10 cellular contexts compared by ENCODE assay signal in genomic region chr20:6582449-6582848, GRCh38.
"Had no signal": no experiment of that assay in that cellular context is flagged by ENCODE, and none has a peak within 500 bp of the region (broad histone marks: within the 10 kb centered on the region; RNA-seq: fewer than 3 reads in every experiment).

No MANE protein-coding gene starts in this region.

- H3K36me3 ChIP-seq: SJSA1 had no signal

- H3K27ac Mint-ChIP-seq: activated CD8-positive, alpha-beta T cell treated with anti-CD3 and anti-CD28 coated beads for 36 hours; activated naive CD4-positive, alpha-beta T cell treated with anti-CD3 and anti-CD28 coated beads, Interleukin-2, amount 10 ng/mL, durations not matched to agents 7 days and 5 days; activated naive CD8-positive, alpha-beta T cell treated with anti-CD3 and anti-CD28 coated beads for 36 hours; activated T-cell treated with anti-CD3 and anti-CD28 coated beads, Interleukin-2, amount 50 U/mL, for 72 hours; activated T-helper 2 cell treated with anti-CD3 and anti-CD28 coated beads, Interferon-gamma antibody, Interleukin-2, Interleukin-4, amounts not matched to agents 10 μg/mL and 5 μg/mL and 100 μg/mL, durations not matched to agents 14 hours and 24 hours and 36 hours had no signal

- H3K9me3 ChIP-seq: SJSA1 had no signal

- H3K9me3 Mint-ChIP-seq: activated T-helper 2 cell treated with anti-CD3 and anti-CD28 coated beads, Interferon-gamma antibody, Interleukin-2, Interleukin-4, amounts not matched to agents 10 μg/mL and 5 μg/mL and 100 μg/mL, durations not matched to agents 14 hours and 24 hours and 36 hours had no signal

- H3K4me3 ChIP-seq: SJSA1 had no signal

- DNase-seq: activated CD4-positive, alpha-beta T cell treated with anti-CD3 and anti-CD28 coated beads for 4 hours; activated CD8-positive, alpha-beta memory T cell treated with anti-CD3 and anti-CD28 coated beads, Interleukin-2, amount 50 U/mL, for 4 hours; activated CD8-positive, alpha-beta T cell treated with anti-CD3 and anti-CD28 coated beads for 36 hours; activated gamma-delta T cell treated with Interleukin-2 at 50 U/mL for 16 hours; activated naive CD4-positive, alpha-beta T cell treated with anti-CD3 and anti-CD28 coated beads, Interleukin-2, amount 10 ng/mL, durations not matched to agents 7 days and 5 days; activated naive CD8-positive, alpha-beta T cell treated with anti-CD3 and anti-CD28 coated beads for 36 hours; activated T-cell treated with anti-CD3 and anti-CD28 coated beads, Interleukin-2, amount 50 U/mL, for 72 hours had no signal

- H3K27me3 ChIP-seq: SJSA1 had no signal

- H3K36me3 Mint-ChIP-seq: activated naive CD4-positive, alpha-beta T cell treated with anti-CD3 and anti-CD28 coated beads, Interleukin-2, amount 10 ng/mL, durations not matched to agents 7 days and 5 days; activated naive CD8-positive, alpha-beta T cell treated with anti-CD3 and anti-CD28 coated beads for 36 hours had no signal

- H3K27ac ChIP-seq: SJSA1 had no signal

- H3K27me3 Mint-ChIP-seq: activated CD8-positive, alpha-beta T cell treated with anti-CD3 and anti-CD28 coated beads for 36 hours; activated naive CD4-positive, alpha-beta T cell treated with anti-CD3 and anti-CD28 coated beads, Interleukin-2, amount 10 ng/mL, durations not matched to agents 7 days and 5 days; activated naive CD8-positive, alpha-beta T cell treated with anti-CD3 and anti-CD28 coated beads for 36 hours had no signal

- H3K4me3 Mint-ChIP-seq: activated CD8-positive, alpha-beta T cell treated with anti-CD3 and anti-CD28 coated beads for 36 hours; activated naive CD4-positive, alpha-beta T cell treated with anti-CD3 and anti-CD28 coated beads, Interleukin-2, amount 10 ng/mL, durations not matched to agents 7 days and 5 days; activated naive CD8-positive, alpha-beta T cell treated with anti-CD3 and anti-CD28 coated beads for 36 hours; activated T-cell treated with anti-CD3 and anti-CD28 coated beads, Interleukin-2, amount 50 U/mL, for 72 hours had no signal

- ATAC-seq: activated CD4-positive, CD25-positive, alpha-beta regulatory T cell treated with anti-CD3 and anti-CD28 coated beads, Interleukin-2, amount 50 U/mL, for 24 hours; activated CD8-positive, alpha-beta T cell treated with anti-CD3 and anti-CD28 coated beads for 36 hours; activated T-cell treated with anti-CD3 and anti-CD28 coated beads, Interleukin-2, amount 50 U/mL, for 72 hours had no signal

- H3K4me1 Mint-ChIP-seq: activated naive CD4-positive, alpha-beta T cell treated with anti-CD3 and anti-CD28 coated beads, Interleukin-2, amount 10 ng/mL, durations not matched to agents 7 days and 5 days; activated naive CD8-positive, alpha-beta T cell treated with anti-CD3 and anti-CD28 coated beads for 36 hours had no signal
